ENCODE assay signal across 1 cellular context in genomic region chr6:130313206-130313605, GRCh38.
TF ChIP-seq lines count a peak whose summit lies in the region.

No MANE protein-coding gene starts in this region.

TF ChIP-seq in HepG2, 621 proteins besides CTCF, POLR2A, EP300 and RAD21 (continued from another document):
- TF ChIP-seq, protein P1, sequence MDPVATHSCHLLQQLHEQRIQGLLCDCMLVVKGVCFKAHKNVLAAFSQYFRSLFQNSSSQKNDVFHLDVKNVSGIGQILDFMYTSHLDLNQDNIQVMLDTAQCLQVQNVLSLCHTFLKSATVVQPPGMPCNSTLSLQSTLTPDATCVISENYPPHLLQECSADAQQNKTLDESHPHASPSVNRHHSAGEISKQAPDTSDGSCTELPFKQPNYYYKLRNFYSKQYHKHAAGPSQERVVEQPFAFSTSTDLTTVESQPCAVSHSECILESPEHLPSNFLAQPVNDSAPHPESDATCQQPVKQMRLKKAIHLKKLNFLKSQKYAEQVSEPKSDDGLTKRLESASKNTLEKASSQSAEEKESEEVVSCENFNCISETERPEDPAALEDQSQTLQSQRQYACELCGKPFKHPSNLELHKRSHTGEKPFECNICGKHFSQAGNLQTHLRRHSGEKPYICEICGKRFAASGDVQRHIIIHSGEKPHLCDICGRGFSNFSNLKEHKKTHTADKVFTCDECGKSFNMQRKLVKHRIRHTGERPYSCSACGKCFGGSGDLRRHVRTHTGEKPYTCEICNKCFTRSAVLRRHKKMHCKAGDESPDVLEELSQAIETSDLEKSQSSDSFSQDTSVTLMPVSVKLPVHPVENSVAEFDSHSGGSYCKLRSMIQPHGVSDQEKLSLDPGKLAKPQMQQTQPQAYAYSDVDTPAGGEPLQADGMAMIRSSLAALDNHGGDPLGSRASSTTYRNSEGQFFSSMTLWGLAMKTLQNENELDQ (CRISPR knock-in tag; IDR thresholded peaks at IDR 0.05; ENCODE audit: borderline replicate concordance), result no peak
- no peak for TF ChIP-seq ZNF232 (CRISPR knock-in tag; IDR thresholded peaks at IDR 0.05; ENCODE audit: borderline replicate concordance)
- TF ChIP-seq TOPORS (CRISPR knock-in tag; IDR thresholded peaks at IDR 0.05), result no peak
- no peak for TF ChIP-seq ARNT (IDR thresholded peaks at IDR 0.05)
- TF ChIP-seq IRF9 (CRISPR knock-in tag; IDR thresholded peaks at IDR 0.05; ENCODE audit: borderline replicate concordance), result no peak
- no peak for TF ChIP-seq ZNF292 (CRISPR knock-in tag; IDR thresholded peaks at IDR 0.05; ENCODE audit: borderline replicate concordance, low read depth)
- no peak for TF ChIP-seq TAF1 (CRISPR knock-in tag; IDR thresholded peaks at IDR 0.05)
- no peak for TF ChIP-seq ZBTB7B (CRISPR knock-in tag; IDR thresholded peaks at IDR 0.05)
- TF ChIP-seq ZFP36 (IDR thresholded peaks at IDR 0.05; ENCODE audit: borderline replicate concordance, low read depth, low read length, partially characterized antibody), result no peak
- no peak for TF ChIP-seq ZNF768 (CRISPR knock-in tag; IDR thresholded peaks at IDR 0.05)
- TF ChIP-seq HIVEP1 (CRISPR knock-in tag; IDR thresholded peaks at IDR 0.05), result no peak
- no peak for TF ChIP-seq PRMT3 (CRISPR knock-in tag; IDR thresholded peaks at IDR 0.05; ENCODE audit: borderline replicate concordance, low read depth)
- TF ChIP-seq ZNF879 (CRISPR knock-in tag; IDR thresholded peaks at IDR 0.05), result no peak
- TF ChIP-seq PCBP1 (IDR thresholded peaks at IDR 0.05; ENCODE audit: borderline replicate concordance, low read depth, low read length), result no peak
